In the genomic region with DNA sequence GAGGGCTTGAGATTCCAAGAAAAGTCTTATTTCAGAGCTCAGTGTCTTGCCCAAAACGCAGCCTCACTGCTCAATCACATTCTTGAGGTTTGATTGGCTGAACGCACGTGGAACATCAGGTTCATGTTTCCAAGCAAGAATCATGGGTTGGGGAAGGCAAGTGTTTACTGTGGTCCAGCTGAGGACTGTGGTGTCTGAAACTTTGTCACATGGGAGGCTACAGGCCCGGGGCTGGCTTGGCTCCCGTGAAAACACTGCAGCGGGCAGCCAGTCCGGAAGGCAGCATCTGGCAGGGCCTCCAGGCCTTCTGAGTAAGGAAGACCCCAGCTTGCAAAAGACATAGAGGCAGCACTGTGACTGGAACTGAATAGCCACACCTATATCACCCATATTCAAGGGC, we compare ENCODE assay signal across 13 cellular contexts.
A peak's percentile ranks its signal among the peaks of the same experiment; 100 is the strongest.
DNase-seq lines count a peak whose midpoint lies in the region; ATAC-seq, FAIRE-seq and TF ChIP-seq lines count a peak whose summit lies in the region.
"Had no signal": no experiment of that assay in that cellular context is flagged by ENCODE, and none has a peak within 500 bp of the region (broad histone marks: within the 10 kb centered on the region; RNA-seq: fewer than 3 reads in every experiment).

No MANE protein-coding gene starts in this region.

- ATAC-seq in WTC11 (no peak), upper lobe of right lung (peak; percentile 35)
- ATAC-seq in activated T-cell treated with anti-CD3 and anti-CD28 coated beads, Interleukin-2, amount 50 U/mL, for 4 hours: no peak
- ATAC-seq: activated CD8-positive, alpha-beta T cell treated with anti-CD3 and anti-CD28 coated beads, Interleukin-2, amount 10 ng/mL, durations not matched to agents 7 days and 5 days had no signal

- H3K36me3 ChIP-seq in upper lobe of right lung: no peaks in the 10 kb centered on the region

- peaks cover 1% of the 10 kb centered on the region; the same call in 1 of the 2 replicates for H3K9me3 Mint-ChIP-seq in WTC11
- no peaks in the 10 kb centered on the region for H3K9me3 Mint-ChIP-seq in mesothelial cell of epicardium
- no peaks in the 10 kb centered on the region for H3K9me3 Mint-ChIP-seq in activated T-cell treated with anti-CD3 and anti-CD28 coated beads, Interleukin-2, amount 50 U/mL, for 4 hours
- H3K9me3 Mint-ChIP-seq: activated naive CD8-positive, alpha-beta T cell treated with anti-CD3 and anti-CD28 coated beads for 36 hours had no signal

- H3K27ac Mint-ChIP-seq in WTC11: peak overlapping the region; percentile 14; the same call in 1 of the 2 replicates
- peak overlapping the region; percentile 21 for H3K27ac Mint-ChIP-seq in mesothelial cell of epicardium
- H3K27ac Mint-ChIP-seq: activated naive CD8-positive, alpha-beta T cell treated with anti-CD3 and anti-CD28 coated beads for 36 hours; T-helper 2 cell treated with Interferon-gamma antibody and Interleukin-4, amounts not matched to agents 5 μg/mL and 100 μg/mL, for 36 hours had no signal

- H3K4me3 ChIP-seq in fibroblast of pulmonary artery (replicated peaks; ENCODE audit: low read depth, low read length): no peak overlapping the region
- H3K4me3 ChIP-seq in upper lobe of right lung: no peak overlapping the region
- H3K4me3 ChIP-seq: upper lobe of left lung had no signal

- POLR2A ChIA-PET in WTC11 (lab: Charles Lee): no interaction called here

- no peak for FAIRE-seq in GM19239 (lab: Jason Lieb, UNC)

- H3K27me3 Mint-ChIP-seq in WTC11 (ENCODE audit: low read depth): no peaks in the 10 kb centered on the region; the same call in 1 of the 2 replicates
- H3K27me3 Mint-ChIP-seq in mesothelial cell of epicardium (ENCODE audit: low read depth): no peaks in the 10 kb centered on the region
- no peaks in the 10 kb centered on the region for H3K27me3 Mint-ChIP-seq in activated T-cell treated with anti-CD3 and anti-CD28 coated beads, Interleukin-2, amount 50 U/mL, for 4 hours (ENCODE audit: low read depth)
- H3K27me3 Mint-ChIP-seq: activated naive CD8-positive, alpha-beta T cell treated with anti-CD3 and anti-CD28 coated beads for 36 hours had no signal

- H3K4me3 Mint-ChIP-seq in WTC11 (no peak overlapping the region), mesothelial cell of epicardium (no peak overlapping the region)
- H3K4me3 Mint-ChIP-seq in activated T-cell treated with anti-CD3 and anti-CD28 coated beads, Interleukin-2, amount 50 U/mL, for 4 hours: no peak overlapping the region
- H3K4me3 Mint-ChIP-seq: activated CD8-positive, alpha-beta T cell treated with anti-CD3 and anti-CD28 coated beads, Interleukin-2, amount 10 ng/mL, durations not matched to agents 7 days and 5 days; activated naive CD8-positive, alpha-beta T cell treated with anti-CD3 and anti-CD28 coated beads for 36 hours; T-helper 2 cell treated with Interferon-gamma antibody and Interleukin-4, amounts not matched to agents 5 μg/mL and 100 μg/mL, for 36 hours had no signal

- DNase-seq in WTC11 (ENCODE audit: low spot score): no peak
- DNase-seq in fibroblast of pulmonary artery (ENCODE audit: low read depth): peak; percentile 50
- DNase-seq in mesothelial cell of epicardium (ENCODE audit: low spot score in 2 of 2, unreplicated experiment in 2 of 2): no peak
- peak; percentile 67 for DNase-seq in upper lobe of right lung
- DNase-seq in activated T-cell treated with anti-CD3 and anti-CD28 coated beads, Interleukin-2, amount 50 U/mL, for 4 hours: no peak
- DNase-seq in GM19239 (ENCODE audit: insufficient read length, low spot score): no peak
- DNase-seq in NCI-H1694 treated with DMSO at 0.1 percent for 48 hours (lab: John Stamatoyannopoulos, UW): no peak
- DNase-seq: activated CD8-positive, alpha-beta T cell treated with anti-CD3 and anti-CD28 coated beads, Interleukin-2, amount 10 ng/mL, durations not matched to agents 7 days and 5 days; activated naive CD8-positive, alpha-beta T cell treated with anti-CD3 and anti-CD28 coated beads for 36 hours; islet precursor cell; NCI-H1105; upper lobe of left lung had no signal

- H3K4me1 Mint-ChIP-seq in WTC11 (no peaks in the 10 kb centered on the region), mesothelial cell of epicardium (no peaks in the 10 kb centered on the region)
- H3K4me1 Mint-ChIP-seq in activated T-cell treated with anti-CD3 and anti-CD28 coated beads, Interleukin-2, amount 50 U/mL, for 4 hours (ENCODE audit: low read depth): peaks cover 14% of the 10 kb centered on the region

- no peak overlapping the region for H3K27ac ChIP-seq in upper lobe of right lung

- TF ChIP-seq CTCF in WTC11 (IDR thresholded peaks at IDR 0.05): no peak
- no peak for TF ChIP-seq CTCF in fibroblast of pulmonary artery (IDR thresholded peaks at IDR 0.05; ENCODE audit: low read length, missing control alignments)
- no peak for TF ChIP-seq CTCF in mesothelial cell of epicardium (IDR thresholded peaks at IDR 0.05; ENCODE audit: unreplicated experiment)
- no peak for TF ChIP-seq CTCF in upper lobe of right lung (IDR thresholded peaks at IDR 0.05)

- CTCF ChIA-PET in WTC11 (lab: Charles Lee): interaction anchor here (1.0 to 2.3 kb wide), 3 partner anchors 21 to 194 kb away, joined by 3 to 12 read pairs (median 4); a partner anchor contains a TSS

- H3K36me3 Mint-ChIP-seq in WTC11: peaks cover 16% of the 10 kb centered on the region
- H3K36me3 Mint-ChIP-seq in mesothelial cell of epicardium: peaks cover 16% of the 10 kb centered on the region
- H3K36me3 Mint-ChIP-seq in activated T-cell treated with anti-CD3 and anti-CD28 coated beads, Interleukin-2, amount 50 U/mL, for 4 hours (ENCODE audit: insufficient read depth): peaks cover 14% of the 10 kb centered on the region

- H3K4me1 ChIP-seq in upper lobe of right lung: peaks cover 21% of the 10 kb centered on the region

- intact Hi-C loops in upper lobe of right lung (cut with DNase I): no loop called here

- no peaks in the 10 kb centered on the region for H3K9me3 ChIP-seq in upper lobe of right lung
- H3K9me3 ChIP-seq: upper lobe of left lung had no signal

- no peaks in the 10 kb centered on the region for H3K27me3 ChIP-seq in upper lobe of right lung
- H3K27me3 ChIP-seq: upper lobe of left lung had no signal

TF ChIP-seq in WTC11, 78 proteins besides CTCF, POLR2A, EP300 and RAD21:
- TF ChIP-seq, protein P1, sequence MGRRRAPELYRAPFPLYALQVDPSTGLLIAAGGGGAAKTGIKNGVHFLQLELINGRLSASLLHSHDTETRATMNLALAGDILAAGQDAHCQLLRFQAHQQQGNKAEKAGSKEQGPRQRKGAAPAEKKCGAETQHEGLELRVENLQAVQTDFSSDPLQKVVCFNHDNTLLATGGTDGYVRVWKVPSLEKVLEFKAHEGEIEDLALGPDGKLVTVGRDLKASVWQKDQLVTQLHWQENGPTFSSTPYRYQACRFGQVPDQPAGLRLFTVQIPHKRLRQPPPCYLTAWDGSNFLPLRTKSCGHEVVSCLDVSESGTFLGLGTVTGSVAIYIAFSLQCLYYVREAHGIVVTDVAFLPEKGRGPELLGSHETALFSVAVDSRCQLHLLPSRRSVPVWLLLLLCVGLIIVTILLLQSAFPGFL (CRISPR knock-in tag; IDR thresholded peaks at IDR 0.05; ENCODE audit: borderline replicate concordance): 0 out of 2 replicates have a peak, but pooled peaks have one; percentile 23
- TF ChIP-seq, protein P2, sequence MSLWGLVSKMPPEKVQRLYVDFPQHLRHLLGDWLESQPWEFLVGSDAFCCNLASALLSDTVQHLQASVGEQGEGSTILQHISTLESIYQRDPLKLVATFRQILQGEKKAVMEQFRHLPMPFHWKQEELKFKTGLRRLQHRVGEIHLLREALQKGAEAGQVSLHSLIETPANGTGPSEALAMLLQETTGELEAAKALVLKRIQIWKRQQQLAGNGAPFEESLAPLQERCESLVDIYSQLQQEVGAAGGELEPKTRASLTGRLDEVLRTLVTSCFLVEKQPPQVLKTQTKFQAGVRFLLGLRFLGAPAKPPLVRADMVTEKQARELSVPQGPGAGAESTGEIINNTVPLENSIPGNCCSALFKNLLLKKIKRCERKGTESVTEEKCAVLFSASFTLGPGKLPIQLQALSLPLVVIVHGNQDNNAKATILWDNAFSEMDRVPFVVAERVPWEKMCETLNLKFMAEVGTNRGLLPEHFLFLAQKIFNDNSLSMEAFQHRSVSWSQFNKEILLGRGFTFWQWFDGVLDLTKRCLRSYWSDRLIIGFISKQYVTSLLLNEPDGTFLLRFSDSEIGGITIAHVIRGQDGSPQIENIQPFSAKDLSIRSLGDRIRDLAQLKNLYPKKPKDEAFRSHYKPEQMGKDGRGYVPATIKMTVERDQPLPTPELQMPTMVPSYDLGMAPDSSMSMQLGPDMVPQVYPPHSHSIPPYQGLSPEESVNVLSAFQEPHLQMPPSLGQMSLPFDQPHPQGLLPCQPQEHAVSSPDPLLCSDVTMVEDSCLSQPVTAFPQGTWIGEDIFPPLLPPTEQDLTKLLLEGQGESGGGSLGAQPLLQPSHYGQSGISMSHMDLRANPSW (CRISPR knock-in tag; conservative IDR thresholded peaks at IDR 0.05; ENCODE audit: low read depth): no peak

Comparison
In these comparisons a context has a peak if more than half of its experiments do, and no peak if none do; other contexts are left out.
1. DNase-seq: peak in fibroblast of pulmonary artery (single experiment) and upper lobe of right lung (single experiment); none in WTC11 (single experiment), mesothelial cell of epicardium (0 of 2), activated T-cell treated with anti-CD3 and anti-CD28 coated beads, Interleukin-2, amount 50 U/mL, for 4 hours (single experiment), GM19239 (single experiment) and NCI-H1694 treated with DMSO at 0.1 percent for 48 hours (single experiment).